16 cellular contexts compared by ENCODE assay signal in genomic region chr22:46422896-46423295, GRCh38.
"Had no signal": no experiment of that assay in that cellular context is flagged by ENCODE, and none has a peak within 500 bp of the region (broad histone marks: within the 10 kb centered on the region; RNA-seq: fewer than 3 reads in every experiment).

No MANE protein-coding gene starts in this region.

- H3K4me3 Mint-ChIP-seq: activated CD8-positive, alpha-beta T cell treated with anti-CD3 and anti-CD28 coated beads for 36 hours; naive thymus-derived CD8-positive, alpha-beta T cell; stimulated activated naive CD8-positive, alpha-beta T cell treated with anti-CD3 and anti-CD28 coated beads, Interleukin-15, Interleukin-2, amounts not matched to agents 100 ng/mL and 50 ng/mL, for 24 hours had no signal

- H3K9me3 ChIP-seq: prostate gland, sigmoid colon had no signal

- H3K4me3 ChIP-seq: coronary artery, lung, prostate gland, sigmoid colon, thoracic aorta had no signal

- H3K9me3 Mint-ChIP-seq: stimulated activated naive CD8-positive, alpha-beta T cell treated with anti-CD3 and anti-CD28 coated beads, Interleukin-15, Interleukin-2, amounts not matched to agents 100 ng/mL and 50 ng/mL, for 24 hours had no signal

- H3K27me3 ChIP-seq: sigmoid colon had no signal

- H3K27ac ChIP-seq: coronary artery, prostate gland, sigmoid colon, thoracic aorta had no signal

- H3K27me3 Mint-ChIP-seq: activated CD8-positive, alpha-beta T cell treated with anti-CD3 and anti-CD28 coated beads for 36 hours; naive thymus-derived CD8-positive, alpha-beta T cell; stimulated activated naive CD8-positive, alpha-beta T cell treated with anti-CD3 and anti-CD28 coated beads, Interleukin-15, Interleukin-2, amounts not matched to agents 100 ng/mL and 50 ng/mL, for 24 hours had no signal

- ATAC-seq: activated CD8-positive, alpha-beta T cell treated with anti-CD3 and anti-CD28 coated beads for 36 hours; naive thymus-derived CD8-positive, alpha-beta T cell had no signal

- H3K4me1 ChIP-seq: prostate gland, sigmoid colon had no signal

- H3K27ac Mint-ChIP-seq: activated CD8-positive, alpha-beta T cell treated with anti-CD3 and anti-CD28 coated beads for 36 hours; naive thymus-derived CD8-positive, alpha-beta T cell; stimulated activated naive CD8-positive, alpha-beta T cell treated with anti-CD3 and anti-CD28 coated beads, Interleukin-15, Interleukin-2, amounts not matched to agents 100 ng/mL and 50 ng/mL, for 24 hours had no signal

- DNase-seq: activated CD8-positive, alpha-beta memory T cell treated with anti-CD3 and anti-CD28 coated beads, Interleukin-2, amount 50 U/mL, for 4 hours; activated CD8-positive, alpha-beta T cell treated with anti-CD3 and anti-CD28 coated beads for 36 hours; activated naive CD4-positive, alpha-beta T cell treated with Interleukin-2 at 50 U/mL for 16 hours; central memory CD4-positive, alpha-beta T cell; effector CD4-positive, alpha-beta T cell; foreskin melanocyte; naive thymus-derived CD8-positive, alpha-beta T cell; sigmoid colon; stimulated activated CD4-positive, alpha-beta T cell treated with anti-CD3 and anti-CD28 coated beads, Interleukin-12 subunit alpha, Interleukin-12 subunit beta, amount 100 ng/mL, for 4 hours; stimulated activated CD4-positive, alpha-beta T cell treated with anti-CD3 and anti-CD28 coated beads, Interleukin-2, amount 100 ng/mL, for 48 hours; T-helper 9 cell had no signal

- H3K36me3 ChIP-seq: prostate gland, sigmoid colon, thoracic aorta had no signal
